ENCODE assay signal across 25 cellular contexts in the genomic region with DNA sequence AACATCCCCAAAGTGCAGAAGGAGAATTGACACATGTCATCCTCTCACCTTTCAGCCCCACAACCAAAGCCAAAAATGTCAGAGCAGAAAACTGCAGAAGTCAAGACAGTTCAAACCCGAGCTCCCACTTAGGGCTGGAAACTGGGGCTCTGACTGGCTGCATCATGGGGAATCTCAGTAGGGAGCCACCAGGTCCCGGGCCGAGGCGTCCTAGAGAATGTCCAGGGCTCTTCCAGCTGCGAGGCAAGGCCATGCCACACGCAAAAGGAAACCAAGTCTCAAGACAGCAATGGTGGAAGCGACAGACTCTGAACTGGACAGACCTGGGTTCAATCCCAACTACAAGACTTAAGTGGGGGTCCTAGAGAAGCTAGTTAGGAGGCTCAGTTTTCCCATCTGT.
"Had no signal": no experiment of that assay in that cellular context is flagged by ENCODE, and none has a peak within 500 bp of the region (broad histone marks: within the 10 kb centered on the region; RNA-seq: fewer than 3 reads in every experiment).

No MANE protein-coding gene starts in this region.

- ATAC-seq: activated CD8-positive, alpha-beta T cell treated with anti-CD3 and anti-CD28 coated beads, Interleukin-2, amount 10 ng/mL, durations not matched to agents 7 days and 5 days; activated naive CD8-positive, alpha-beta T cell treated with anti-CD3 and anti-CD28 coated beads, Interleukin-2, amount 50 U/mL, for 24 hours; naive thymus-derived CD8-positive, alpha-beta T cell; stimulated activated naive CD8-positive, alpha-beta T cell treated with anti-CD3 and anti-CD28 coated beads, Interleukin-15, amount 100 ng/mL, for 72 hours; T-cell had no signal

- H3K9me3 ChIP-seq: left lung had no signal

- H3K27me3 ChIP-seq: brain microvascular endothelial cell, hepatocyte, left lung had no signal

- H3K36me3 ChIP-seq: brain microvascular endothelial cell, WERI-Rb-1 had no signal

- DNase-seq: activated CD4-positive, alpha-beta T cell treated with anti-CD3 and anti-CD28 coated beads for 1 hour; activated CD4-positive, alpha-beta T cell treated with anti-CD3 and anti-CD28 coated beads, Interleukin-2, amount 50 U/mL, for 1 hour; activated CD8-positive, alpha-beta T cell treated with anti-CD3 and anti-CD28 coated beads, Interleukin-2, amount 10 ng/mL, durations not matched to agents 7 days and 5 days; activated gamma-delta T cell; activated naive CD4-positive, alpha-beta T cell treated with anti-CD3 and anti-CD28 coated beads, Interleukin-2, amount 50 U/mL, for 16 hours; activated naive CD8-positive, alpha-beta T cell treated with anti-CD3 and anti-CD28 coated beads, Interleukin-2, amount 50 U/mL, for 24 hours; brain microvascular endothelial cell; cortex of kidney; effector CD4-positive, alpha-beta T cell; erythroblast; glutamatergic neuron; immature natural killer cell; naive thymus-derived CD8-positive, alpha-beta T cell; retina; stimulated activated CD4-positive, alpha-beta T cell treated with anti-CD3 and anti-CD28 coated beads, Interleukin-12 subunit alpha, Interleukin-12 subunit beta, amount 100 ng/mL, for 4 hours; stimulated activated CD4-positive, alpha-beta T cell treated with anti-CD3 and anti-CD28 coated beads, Interleukin-4, amount 100 ng/mL, for 4 hours; stimulated activated naive CD8-positive, alpha-beta T cell treated with anti-CD3 and anti-CD28 coated beads, Interleukin-15, amount 100 ng/mL, for 72 hours; T-cell; WERI-Rb-1 had no signal

- H3K27ac Mint-ChIP-seq: activated CD8-positive, alpha-beta T cell treated with anti-CD3 and anti-CD28 coated beads, Interleukin-2, amount 10 ng/mL, durations not matched to agents 7 days and 5 days; activated naive CD8-positive, alpha-beta T cell treated with anti-CD3 and anti-CD28 coated beads, Interleukin-2, amount 50 U/mL, for 24 hours; activated T-helper 1 cell treated with anti-CD3 and anti-CD28 coated beads, Interleukin-12 subunit alpha, Interleukin-12 subunit beta, Interleukin-2, Interleukin-4 antibody, amounts not matched to agents 30 ng/mL and 10 ng/mL and 1 ng/mL, durations not matched to agents 14 hours and 24 hours and 36 hours; immature natural killer cell; mesothelial cell of epicardium; naive thymus-derived CD8-positive, alpha-beta T cell; progenitor cell of endocrine pancreas; stimulated activated naive CD8-positive, alpha-beta T cell treated with anti-CD3 and anti-CD28 coated beads, Interleukin-15, amount 100 ng/mL, for 72 hours; T-cell had no signal

- H3K4me3 Mint-ChIP-seq: activated CD8-positive, alpha-beta T cell treated with anti-CD3 and anti-CD28 coated beads, Interleukin-2, amount 10 ng/mL, durations not matched to agents 7 days and 5 days; activated naive CD8-positive, alpha-beta T cell treated with anti-CD3 and anti-CD28 coated beads, Interleukin-2, amount 50 U/mL, for 24 hours; activated T-helper 1 cell treated with anti-CD3 and anti-CD28 coated beads, Interleukin-12 subunit alpha, Interleukin-12 subunit beta, Interleukin-2, Interleukin-4 antibody, amounts not matched to agents 30 ng/mL and 10 ng/mL and 1 ng/mL, durations not matched to agents 14 hours and 24 hours and 36 hours; central memory CD8-positive, alpha-beta T cell; immature natural killer cell; mesothelial cell of epicardium; naive thymus-derived CD8-positive, alpha-beta T cell; stimulated activated naive CD8-positive, alpha-beta T cell treated with anti-CD3 and anti-CD28 coated beads, Interleukin-15, amount 100 ng/mL, for 72 hours; T-cell had no signal

- H3K27ac ChIP-seq: brain microvascular endothelial cell, hepatocyte, left lung, WERI-Rb-1 had no signal

- H3K27me3 Mint-ChIP-seq: progenitor cell of endocrine pancreas had no signal

- H3K36me3 Mint-ChIP-seq: immature natural killer cell; mesothelial cell of epicardium; naive thymus-derived CD8-positive, alpha-beta T cell; T-cell had no signal

- H3K4me3 ChIP-seq: hepatocyte, left lung had no signal
